Comparison of ENCODE assay signal across 3 cellular contexts in genomic region chr19:8385566-8385965, GRCh38. TPM values are rescaled to one million over a fixed set of nuclear protein-coding genes. Genes with fewer than 3 reads are reported as not detected.
"Had no signal": no experiment of that assay in that cellular context is flagged by ENCODE, and none has a peak within 500 bp of the region (broad histone marks: within the 10 kb centered on the region; RNA-seq: fewer than 3 reads in every experiment).

No MANE protein-coding gene starts in this region.

RNA-seq across cellular contexts. Expression of gene ANGPTL4, which starts 21.6 kb away (rescaled TPM):
- total RNA-seq: activated CD8-positive, alpha-beta T cell treated with anti-CD3 and anti-CD28 coated beads, Interleukin-2, amount 10 ng/mL, durations not matched to agents 7 days and 5 days had no signal
- polyA plus RNA-seq: immature natural killer cell, neural cell had no signal
